7 cellular contexts compared by ENCODE assay signal in genomic region chr6:30914854-30915590, GRCh38. TPM values are rescaled to one million over a fixed set of nuclear protein-coding genes. Genes with fewer than 3 reads are reported as not detected.
A peak's percentile ranks its signal among the peaks of the same experiment; 100 is the strongest.
DNase-seq lines count a peak whose midpoint lies in the region; ATAC-seq, FAIRE-seq and TF ChIP-seq lines count a peak whose summit lies in the region.
"Had no signal": no experiment of that assay in that cellular context is flagged by ENCODE, and none has a peak within 500 bp of the region (broad histone marks: within the 10 kb centered on the region; RNA-seq: fewer than 3 reads in every experiment).

No MANE protein-coding gene starts in this region.

- peak overlapping the region; percentile 70 to 83 for H3K27ac Mint-ChIP-seq in effector memory CD8-positive, alpha-beta T cell

- H2AFZ ChIP-seq in PC-9 = peak overlapping the region; percentile 98

- no peaks in the 10 kb centered on the region for H4K20me1 ChIP-seq in PC-9 (ENCODE audit: insufficient read depth)

- peaks cover 19% of the 10 kb centered on the region; the same call in 1 of the 2 replicates for H3F3A ChIP-seq in PC-9 (ENCODE audit: insufficient read depth, low read depth)

- H3K27me3 Mint-ChIP-seq in effector memory CD8-positive, alpha-beta T cell = no peaks in the 10 kb centered on the region

- H3K4me1 ChIP-seq in PC-9 (replicated peaks; ENCODE audit: insufficient read depth) (peaks cover 17% of the 10 kb centered on the region), sigmoid colon (peaks cover 0 to 25% (median 21%) of the 10 kb centered on the region in 4 donors)

- CTCF ChIA-PET in PC-9 (lab: Charles Lee) = interaction anchor here (0.9 to 5.7 kb wide), 7 partner anchors 30 to 200 kb away, joined by 3 to 69 read pairs (median 11); partner anchors contain the start of gene PSORS1C1

- intact Hi-C loops in PC-9 (cut with micrococcal nuclease; ENCODE audit: unreplicated experiment) = loop anchor here (1.0 to 10.0 kb wide), 11 partner anchors 30 to 450 kb away; partner anchors contain the start of gene DDR1
- intact Hi-C loops in sigmoid colon (cut with DNase I) = loop anchor here (1.0 to 2.0 kb wide), 3 partner anchors 38 to 158 kb away; no protein-coding TSS in a partner anchor

- ATAC-seq in effector memory CD8-positive, alpha-beta T cell (replicated peaks) = no peak
- no peak for ATAC-seq in GM19463 (IDR thresholded peaks at IDR 0.05; ENCODE audit: unreplicated experiment)

- no peak for FAIRE-seq in RCC 7860 (lab: Jason Lieb, UNC)

- H3K4me3 ChIP-seq in PC-9 (peak overlapping the region; percentile 84), sigmoid colon (peak overlapping the region; percentile 46 to 65 (median 56))

- H3K27ac ChIP-seq in PC-9 = peak overlapping the region; percentile 46; the same call in 1 of the 2 replicates
- peak overlapping the region; percentile 91 to 95 (median 92) for H3K27ac ChIP-seq in sigmoid colon

- peak overlapping the region; percentile 77 to 84 for H3K4me3 Mint-ChIP-seq in effector memory CD8-positive, alpha-beta T cell

- H3K79me2 ChIP-seq in PC-9 (ENCODE audit: low read depth) = no peaks in the 10 kb centered on the region

- DNase-seq in PC-9 = peak in 1 of 2 experiments; percentile 14
- DNase-seq in effector memory CD8-positive, alpha-beta T cell = no peak
- DNase-seq in sigmoid colon = no peak
- DNase-seq in RCC 7860 (ENCODE audit: low spot score) = no peak
- no peak for DNase-seq in SW 1271 (lab: John Stamatoyannopoulos, UW)

- no peaks in the 10 kb centered on the region for H3K36me3 ChIP-seq in PC-9 (ENCODE audit: low read depth)
- H3K36me3 ChIP-seq in sigmoid colon = peaks cover 7 to 59% (median 23%) of the 10 kb centered on the region in 4 donors

- H3K9me3 ChIP-seq in PC-9 (ENCODE audit: insufficient read depth, low read depth) (no peaks in the 10 kb centered on the region), sigmoid colon (no peaks in the 10 kb centered on the region)

- no peaks in the 10 kb centered on the region for H3K9me3 Mint-ChIP-seq in effector memory CD8-positive, alpha-beta T cell

- no peak for TF ChIP-seq POLR2A in sigmoid colon (IDR thresholded peaks at IDR 0.05)

- H3K36me3 Mint-ChIP-seq in effector memory CD8-positive, alpha-beta T cell (ENCODE audit: insufficient read depth) = peaks cover 19% of the 10 kb centered on the region

- BruUV-seq in PC-9 (replicated peaks; lab: Mats Ljungman, UMichigan) = no TSS peak

- WGBS in sigmoid colon, 2 donors = 23 to 59% methylated on average over 17 of the region's 17 CpGs

- no peaks in the 10 kb centered on the region for H3K9me2 ChIP-seq in PC-9 (ENCODE audit: insufficient read depth)

- peak overlapping the region; percentile 90 for H3K4me2 ChIP-seq in PC-9

- TF ChIP-seq EP300 in sigmoid colon (IDR thresholded peaks at IDR 0.05) = no peak

- peaks cover 16 to 22% of the 10 kb centered on the region in 2 donors for H3K4me1 Mint-ChIP-seq in effector memory CD8-positive, alpha-beta T cell (ENCODE audit: low read depth in 2 of 2)

- H3K27me3 ChIP-seq in PC-9 (ENCODE audit: insufficient read depth, low read depth) (no peaks in the 10 kb centered on the region), sigmoid colon (no peaks in the 10 kb centered on the region)

- TF ChIP-seq CTCF in PC-9 (conservative IDR thresholded peaks at IDR 0.05) (no peak), sigmoid colon (IDR thresholded peaks at IDR 0.05) (no peak)

- POLR2A ChIA-PET in PC-9 (lab: Charles Lee; ENCODE audit: unreplicated experiment) = interaction anchor here (0.6 kb wide), 1 partner anchor 185 kb away, joined by 4 read pairs; no protein-coding TSS in a partner anchor

RNA-seq across cellular contexts. Expression of gene VARS2, which starts 1.0 kb away (rescaled TPM):
- 59.4 and 60.3 TPM in 2 replicates for total RNA-seq in PC-9 (2021)
- 10 to 100 TPM in 1 of 4 donors, 1 to 10 TPM in 3; 6.7 to 13.0 (median 9.0) TPM for total RNA-seq in sigmoid colon
- polyA plus RNA-seq in sigmoid colon = 10 to 100 TPM in 1 of 3 donors, 1 to 10 TPM in 2; 6.9 to 23.0 (median 7.8) TPM

RNA-seq across cellular contexts. Expression of gene GTF2H4, which starts 7.0 kb away (rescaled TPM):
- total RNA-seq in PC-9 (2021) = 31.3 and 43.9 TPM in 2 replicates
- 10 to 100 TPM in 2 of 4 donors, 1 to 10 TPM in 2; 7.7 to 28.5 (median 13.1) TPM for total RNA-seq in sigmoid colon
- 10 to 100 TPM in 2 of 3 donors, 1 to 10 TPM in 1; 9.9 to 21.9 (median 12.6) TPM for polyA plus RNA-seq in sigmoid colon

RNA-seq across cellular contexts. Expression of gene SFTA2, which starts 16.9 kb away (rescaled TPM):
- total RNA-seq in PC-9 (2021) (0.72 and 0.75 TPM in 2 replicates), sigmoid colon (not detected)
- 1 to 10 TPM in 1 of 3 donors, not detected in 2; 3.6 TPM for polyA plus RNA-seq in sigmoid colon
- total RNA-seq: dermis microvascular lymphatic vessel endothelial cell had no signal

RNA-seq across cellular contexts. Expression of gene MUCL3, which starts 25.8 kb away (rescaled TPM):
- total RNA-seq in PC-9 (2021) (not detected in 2 replicates), sigmoid colon (not detected)
- under 1 TPM in 1 of 3 donors, not detected in 2; under 0.01 TPM for polyA plus RNA-seq in sigmoid colon
- total RNA-seq: dermis microvascular lymphatic vessel endothelial cell had no signal

RNA-seq across cellular contexts. Expression of gene DDR1, which starts 30.7 kb away (rescaled TPM):
- total RNA-seq in PC-9 (2021) (267 and 269 TPM in 2 replicates), sigmoid colon (10 to 100 TPM in 2 of 4 donors, 1 to 10 TPM in 2; 7.9 to 25.2 (median 13.6) TPM)
- 100 to 1,000 TPM in 1 of 3 donors, 10 to 100 TPM in 2; 25.7 to 110 (median 27.0) TPM for polyA plus RNA-seq in sigmoid colon
